In genomic region chr14:74682169-74682952, GRCh38 we compare ENCODE assay signal across 18 cellular contexts. TPM values are rescaled to one million over a fixed set of nuclear protein-coding genes. Genes with fewer than 3 reads are reported as not detected.
A peak's percentile ranks its signal among the peaks of the same experiment; 100 is the strongest.
DNase-seq lines count a peak whose midpoint lies in the region; ATAC-seq and TF ChIP-seq lines count a peak whose summit lies in the region.
"Had no signal": no experiment of that assay in that cellular context is flagged by ENCODE, and none has a peak within 500 bp of the region (broad histone marks: within the 10 kb centered on the region; RNA-seq: fewer than 3 reads in every experiment).

No MANE protein-coding gene starts in this region.

- CTCF ChIA-PET in activated naive CD4-positive, alpha-beta T cell treated with anti-CD3 and anti-CD28 coated beads, Interleukin-2, amount 10 ng/mL, durations not matched to agents 7 days and 5 days (lab: Charles Lee) = no interaction called here

- H3K27me3 Mint-ChIP-seq in chondrocyte (ENCODE audit: low read depth) (no peaks in the 10 kb centered on the region), naive B cell (no peaks in the 10 kb centered on the region)
- H3K27me3 Mint-ChIP-seq in activated naive CD4-positive, alpha-beta T cell treated with anti-CD3 and anti-CD28 coated beads, Interleukin-2, amount 10 ng/mL, durations not matched to agents 7 days and 5 days = no peaks in the 10 kb centered on the region
- H3K27me3 Mint-ChIP-seq: activated CD4-positive, alpha-beta memory T cell treated with anti-CD3 and anti-CD28 coated beads, Interleukin-2, amount 10 ng/mL, durations not matched to agents 7 days and 5 days had no signal

- H3K27ac Mint-ChIP-seq in activated naive CD4-positive, alpha-beta T cell treated with anti-CD3 and anti-CD28 coated beads, Interleukin-2, amount 50 U/mL, for 72 hours = peak overlapping the region; percentile 76 to 79
- H3K27ac Mint-ChIP-seq in chondrocyte (ENCODE audit: unreplicated experiment) (peak overlapping the region; percentile 8), naive B cell (peak overlapping the region in 5 of 6 donors; percentile 20 to 65 (median 41))
- H3K27ac Mint-ChIP-seq in activated naive CD4-positive, alpha-beta T cell treated with anti-CD3 and anti-CD28 coated beads, Interleukin-2, amount 10 ng/mL, durations not matched to agents 7 days and 5 days = no peak overlapping the region
- H3K27ac Mint-ChIP-seq: activated CD4-positive, alpha-beta memory T cell treated with anti-CD3 and anti-CD28 coated beads, Interleukin-2, amount 10 ng/mL, durations not matched to agents 7 days and 5 days had no signal

- DNase-seq in activated naive CD4-positive, alpha-beta T cell treated with anti-CD3 and anti-CD28 coated beads, Interleukin-2, amount 50 U/mL, for 72 hours (ENCODE audit: low spot score in 2 of 2) = no peak
- DNase-seq in activated naive CD4-positive, alpha-beta T cell (lab: John Stamatoyannopoulos, UW) = no peak
- DNase-seq in chondrocyte (ENCODE audit: low spot score) = no peak
- no peak for DNase-seq in naive B cell
- DNase-seq in NCI-H524 treated with DMSO at 0.1 percent for 48 hours (lab: John Stamatoyannopoulos, UW) = no peak
- DNase-seq in NCI-H510A treated with DMSO at 0.1 percent for 48 hours (lab: John Stamatoyannopoulos, UW) = no peak
- no peak for DNase-seq in activated naive CD4-positive, alpha-beta T cell treated with anti-CD3 and anti-CD28 coated beads, Interleukin-2, amount 10 ng/mL, durations not matched to agents 7 days and 5 days
- DNase-seq: activated CD4-positive, alpha-beta memory T cell treated with anti-CD3 and anti-CD28 coated beads, Interleukin-2, amount 10 ng/mL, durations not matched to agents 7 days and 5 days; DMS79; left ventricle myocardium inferior; NCI-H1436 treated with DMSO at 0.1 percent for 48 hours; stimulated activated CD4-positive, alpha-beta T cell treated with anti-CD3 and anti-CD28 coated beads, Interleukin-15, amount 100 ng/mL, for 24 hours; stomach; SW 1271; uterus had no signal

- H3K27ac ChIP-seq in temporal lobe (ENCODE audit: low read depth, low read length) = peak overlapping the region; percentile 73
- H3K27ac ChIP-seq: left ventricle myocardium inferior, RWPE1, stomach, uterus had no signal

- H3K36me3 Mint-ChIP-seq in activated naive CD4-positive, alpha-beta T cell treated with anti-CD3 and anti-CD28 coated beads, Interleukin-2, amount 50 U/mL, for 72 hours = peaks cover 0 to 12% of the 10 kb centered on the region in 2 donors
- H3K36me3 Mint-ChIP-seq in chondrocyte (ENCODE audit: low read depth) (peaks cover 25% of the 10 kb centered on the region), naive B cell (peaks cover 0 to 7% of the 10 kb centered on the region in 2 donors)
- peaks cover 30% of the 10 kb centered on the region for H3K36me3 Mint-ChIP-seq in activated naive CD4-positive, alpha-beta T cell treated with anti-CD3 and anti-CD28 coated beads, Interleukin-2, amount 10 ng/mL, durations not matched to agents 7 days and 5 days

- H3K4me3 Mint-ChIP-seq in chondrocyte (ENCODE audit: unreplicated experiment) (no peak overlapping the region), naive B cell (no peak overlapping the region)
- no peak overlapping the region for H3K4me3 Mint-ChIP-seq in activated naive CD4-positive, alpha-beta T cell treated with anti-CD3 and anti-CD28 coated beads, Interleukin-2, amount 10 ng/mL, durations not matched to agents 7 days and 5 days
- H3K4me3 Mint-ChIP-seq: activated CD4-positive, alpha-beta memory T cell treated with anti-CD3 and anti-CD28 coated beads, Interleukin-2, amount 10 ng/mL, durations not matched to agents 7 days and 5 days; CD14-positive monocyte had no signal

- no peaks in the 10 kb centered on the region for H3K9me3 Mint-ChIP-seq in activated naive CD4-positive, alpha-beta T cell treated with anti-CD3 and anti-CD28 coated beads, Interleukin-2, amount 50 U/mL, for 72 hours
- H3K9me3 Mint-ChIP-seq in chondrocyte (ENCODE audit: low read depth) = no peaks in the 10 kb centered on the region
- no peaks in the 10 kb centered on the region for H3K9me3 Mint-ChIP-seq in naive B cell
- no peaks in the 10 kb centered on the region for H3K9me3 Mint-ChIP-seq in activated naive CD4-positive, alpha-beta T cell treated with anti-CD3 and anti-CD28 coated beads, Interleukin-2, amount 10 ng/mL, durations not matched to agents 7 days and 5 days
- H3K9me3 Mint-ChIP-seq: activated CD4-positive, alpha-beta memory T cell treated with anti-CD3 and anti-CD28 coated beads, Interleukin-2, amount 10 ng/mL, durations not matched to agents 7 days and 5 days had no signal

- H3K4me1 Mint-ChIP-seq in chondrocyte (ENCODE audit: low read depth) (no peaks in the 10 kb centered on the region), naive B cell (peaks cover 26 to 31% (median 29%) of the 10 kb centered on the region in 3 donors)
- peaks cover 21% of the 10 kb centered on the region for H3K4me1 Mint-ChIP-seq in activated naive CD4-positive, alpha-beta T cell treated with anti-CD3 and anti-CD28 coated beads, Interleukin-2, amount 10 ng/mL, durations not matched to agents 7 days and 5 days

- no peak for TF ChIP-seq CTCF in chondrocyte (IDR thresholded peaks at IDR 0.05)

- ATAC-seq in activated naive CD4-positive, alpha-beta T cell treated with anti-CD3 and anti-CD28 coated beads, Interleukin-2, amount 50 U/mL, for 72 hours = no peak
- ATAC-seq in naive B cell (ENCODE audit: low read depth in 2 of 2) = no peak

RNA-seq across cellular contexts. Expression of gene AREL1, which starts 30.5 kb away (rescaled TPM):
- 10 to 100 TPM; 30.1 to 47.1 TPM for total RNA-seq in activated naive CD4-positive, alpha-beta T cell treated with anti-CD3 and anti-CD28 coated beads, Interleukin-2, amount 50 U/mL, for 72 hours
- 34.7 to 50.2 TPM (median 35.9 TPM) in 3 replicates for total RNA-seq in chondrocyte
- 10 to 100 TPM in 5 of 6 donors, 1 to 10 TPM in 1; 8.1 to 16.1 (median 13.6) TPM for polyA plus RNA-seq in naive B cell (ENCODE audit: low read depth in 6 of 6)
- 36.1 TPM for total RNA-seq in temporal lobe

RNA-seq across cellular contexts. Expression of gene FCF1, which starts 30.6 kb away (rescaled TPM):
- total RNA-seq in activated naive CD4-positive, alpha-beta T cell treated with anti-CD3 and anti-CD28 coated beads, Interleukin-2, amount 50 U/mL, for 72 hours = 10 to 100 TPM; 74.1 to 94.5 TPM
- total RNA-seq in chondrocyte (51.7 to 67.7 TPM (median 52.9 TPM) in 3 replicates), temporal lobe (20.2 TPM)
- polyA plus RNA-seq in naive B cell (ENCODE audit: low read depth in 6 of 6) = 10 to 100 TPM; 28.3 to 42.3 (median 33.8) TPM
